In the genomic region with DNA sequence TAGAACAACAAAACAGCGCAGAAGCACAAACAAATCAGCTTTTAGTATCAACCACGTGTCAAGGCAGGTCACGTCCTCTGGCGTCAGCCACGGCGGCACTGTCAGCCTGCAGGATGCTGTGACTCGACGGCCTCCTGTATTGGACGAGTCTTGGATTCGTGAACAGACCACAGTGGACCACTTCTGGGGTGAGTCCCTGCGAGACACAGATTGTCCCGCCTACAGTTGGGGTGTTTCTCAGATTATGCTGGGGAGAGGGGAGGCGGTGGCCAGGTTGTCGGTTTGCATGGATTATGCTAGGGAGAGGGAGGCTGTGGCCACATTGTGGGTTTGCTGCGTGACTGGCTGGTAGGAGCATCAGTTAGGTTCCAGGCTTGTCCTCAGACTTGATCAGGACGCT, we compare ENCODE assay signal across 17 cellular contexts. TPM values are rescaled to one million over a fixed set of nuclear protein-coding genes. Genes with fewer than 3 reads are reported as not detected.
DNase-seq lines count a peak whose midpoint lies in the region; ATAC-seq and TF ChIP-seq lines count a peak whose summit lies in the region.
"Had no signal": no experiment of that assay in that cellular context is flagged by ENCODE, and none has a peak within 500 bp of the region (broad histone marks: within the 10 kb centered on the region; RNA-seq: fewer than 3 reads in every experiment).

No MANE protein-coding gene starts in this region.

- H3K4me1 ChIP-seq in RWPE2 (ENCODE audit: insufficient read depth, poor library complexity, severe bottlenecking) (no peaks in the 10 kb centered on the region), muscle layer of colon (ENCODE audit: insufficient read depth, low read length) (peaks cover 46% of the 10 kb centered on the region)

- H3K9ac ChIP-seq in muscle layer of colon (ENCODE audit: low read length): no peak overlapping the region

- H3K27me3 ChIP-seq in RWPE2 (ENCODE audit: insufficient read depth, poor library complexity, severe bottlenecking) (no peaks in the 10 kb centered on the region), muscle layer of colon (ENCODE audit: control insufficient read depth in 1 of 2, insufficient read depth in 2 of 2, low read length in 2 of 2) (no peaks in the 10 kb centered on the region), brain microvascular endothelial cell (replicated peaks) (no peaks in the 10 kb centered on the region)
- H3K27me3 ChIP-seq: foreskin keratinocyte had no signal

- H3K27ac ChIP-seq in RWPE2 (ENCODE audit: poor library complexity, severe bottlenecking) (no peak overlapping the region), coronary artery (peak overlapping the region; percentile 67 to 90), muscle layer of colon (ENCODE audit: low read depth, low read length) (peak overlapping the region; percentile 80), brain microvascular endothelial cell (no peak overlapping the region)
- H3K27ac ChIP-seq: foreskin keratinocyte had no signal

- H3K27me3 Mint-ChIP-seq in type B pancreatic cell: no peaks in the 10 kb centered on the region

- TF ChIP-seq CTCF in RWPE2 (IDR thresholded peaks at IDR 0.05; ENCODE audit: poor library complexity, severe bottlenecking): no peak
- TF ChIP-seq CTCF in coronary artery (IDR thresholded peaks at IDR 0.05): no peak
- no peak for TF ChIP-seq CTCF in type B pancreatic cell (conservative IDR thresholded peaks at IDR 0.05)
- TF ChIP-seq CTCF in brain microvascular endothelial cell (IDR thresholded peaks at IDR 0.05; ENCODE audit: low read depth, low read length, missing control alignments): no peak

- ATAC-seq in RWPE2 (ENCODE audit: low read depth): no peak
- ATAC-seq: foreskin keratinocyte had no signal

- H3K4me3 ChIP-seq in RWPE2 (ENCODE audit: severe bottlenecking): no peak overlapping the region
- H3K4me3 ChIP-seq in coronary artery: no peak overlapping the region
- peak overlapping the region in 1 of 2 donors; percentile 11 for H3K4me3 ChIP-seq in muscle layer of colon (ENCODE audit: low read depth in 1 of 2, low read length in 2 of 2)
- H3K4me3 ChIP-seq in brain microvascular endothelial cell (ENCODE audit: low read depth, low read length): no peak overlapping the region

- H3K9me3 Mint-ChIP-seq in type B pancreatic cell: no peaks in the 10 kb centered on the region

- peak overlapping the region; percentile 39 for H3K27ac Mint-ChIP-seq in type B pancreatic cell

- peaks cover 12% of the 10 kb centered on the region for H3K4me1 Mint-ChIP-seq in type B pancreatic cell (ENCODE audit: unreplicated experiment)

- DNase-seq in RWPE2 (ENCODE audit: low spot score) (peak; percentile 29), coronary artery (ENCODE audit: low spot score) (no peak), type B pancreatic cell (ENCODE audit: extremely low spot score, unreplicated experiment) (no peak), brain microvascular endothelial cell (no peak), epidermal melanocyte (ENCODE audit: insufficient read length, low spot score) (no peak), NCI-H2081 (lab: John Stamatoyannopoulos, UW) (no peak)
- DNase-seq: activated CD4-positive, alpha-beta T cell treated with anti-CD3 and anti-CD28 coated beads, Interleukin-2, amount 50 U/mL, for 1 hour; activated CD8-positive, alpha-beta memory T cell treated with anti-CD3 and anti-CD28 coated beads, Interleukin-2, amount 50 U/mL, for 4 hours; activated effector memory CD4-positive, alpha-beta T cell treated with Interleukin-2 at 50 U/mL for 16 hours; cerebellar nuclear complex; foreskin keratinocyte; islet precursor cell; NCI-H1417 treated with DMSO at 0.1 percent for 48 hours; NCI-H69; SHP77; stimulated activated CD4-positive, alpha-beta T cell treated with anti-CD3 and anti-CD28 coated beads, Interleukin-12 subunit alpha, Interleukin-12 subunit beta, amount 100 ng/mL, for 4 hours had no signal

- H3K36me3 ChIP-seq in RWPE2 (ENCODE audit: low read depth) (peaks cover 76% of the 10 kb centered on the region), muscle layer of colon (ENCODE audit: insufficient read depth, low read length) (peaks cover 52% of the 10 kb centered on the region), brain microvascular endothelial cell (replicated peaks) (peaks cover 27% of the 10 kb centered on the region)

- in situ Hi-C loops in brain microvascular endothelial cell (cut with HindIII; ENCODE audit: low pct_ligation_motif_present, low sequenced_read_pairs): no loop called here

- no peaks in the 10 kb centered on the region for H3K9me3 ChIP-seq in RWPE2 (ENCODE audit: severe bottlenecking)
- no peaks in the 10 kb centered on the region for H3K9me3 ChIP-seq in muscle layer of colon (ENCODE audit: low read length)

- no peak overlapping the region for H3K4me3 Mint-ChIP-seq in type B pancreatic cell

- peaks cover 15% of the 10 kb centered on the region for H3K36me3 Mint-ChIP-seq in type B pancreatic cell

RNA-seq across cellular contexts. Expression of a gene that starts 9.7 kb away (rescaled TPM):
- total RNA-seq in type B pancreatic cell (ENCODE audit: low replicate concordance): 121 and 146 TPM in 2 replicates

RNA-seq across cellular contexts. Expression of a gene that starts 34.4 kb away (rescaled TPM):
- total RNA-seq in type B pancreatic cell (ENCODE audit: low replicate concordance): 46.3 and 50.0 TPM in 2 replicates

Comparison
In these comparisons a context has a peak if more than half of its experiments do, and no peak if none do; other contexts are left out.
1. H3K27ac ChIP-seq: peak in coronary artery (2 of 2) and muscle layer of colon (single experiment); none in RWPE2 (single experiment) and brain microvascular endothelial cell (single experiment).